1 cellular context compared by ENCODE assay signal in the genomic region with DNA sequence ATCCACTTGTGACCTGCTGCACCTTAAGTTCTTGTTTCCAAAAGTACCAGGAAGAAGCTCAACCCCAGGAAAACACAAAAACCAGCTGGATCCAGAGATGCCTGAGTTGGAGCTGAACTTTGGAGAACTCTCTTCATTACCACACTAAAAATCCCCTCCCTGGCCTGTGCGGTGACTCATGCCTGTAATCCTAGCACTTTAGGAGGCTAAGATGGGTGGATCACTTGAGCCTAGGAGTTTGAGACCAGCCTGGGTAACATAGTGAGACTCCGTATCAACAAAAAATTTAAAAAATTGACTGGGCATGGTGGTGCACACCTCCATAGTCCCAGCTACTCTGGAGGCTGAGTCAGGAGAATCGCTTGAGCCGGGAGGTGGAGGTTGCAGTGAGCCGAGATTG.
TF ChIP-seq lines count a peak whose summit lies in the region.

No MANE protein-coding gene starts in this region.

TF ChIP-seq in SK-N-SH treated with all-trans-retinoic acid at 6 μM for 48 hours, 23 proteins besides CTCF, POLR2A, EP300 and RAD21 (continued from another document):
- TF ChIP-seq POU6F1 (CRISPR knock-in tag; IDR thresholded peaks at IDR 0.05; ENCODE audit: borderline replicate concordance, low read depth) (no peak), RARB (CRISPR knock-in tag; IDR thresholded peaks at IDR 0.05) (no peak), TOX (CRISPR knock-in tag; IDR thresholded peaks at IDR 0.05; ENCODE audit: borderline replicate concordance) (no peak), OSR1 (CRISPR knock-in tag; IDR thresholded peaks at IDR 0.05) (no peak), ZNF565 (CRISPR knock-in tag; conservative IDR thresholded peaks at IDR 0.05; ENCODE audit: low read depth) (no peak), ZNF70 (CRISPR knock-in tag; IDR thresholded peaks at IDR 0.05) (no peak), ZNF8 (CRISPR knock-in tag; IDR thresholded peaks at IDR 0.05) (no peak)
